1 cellular context compared by ENCODE assay signal in the genomic region with DNA sequence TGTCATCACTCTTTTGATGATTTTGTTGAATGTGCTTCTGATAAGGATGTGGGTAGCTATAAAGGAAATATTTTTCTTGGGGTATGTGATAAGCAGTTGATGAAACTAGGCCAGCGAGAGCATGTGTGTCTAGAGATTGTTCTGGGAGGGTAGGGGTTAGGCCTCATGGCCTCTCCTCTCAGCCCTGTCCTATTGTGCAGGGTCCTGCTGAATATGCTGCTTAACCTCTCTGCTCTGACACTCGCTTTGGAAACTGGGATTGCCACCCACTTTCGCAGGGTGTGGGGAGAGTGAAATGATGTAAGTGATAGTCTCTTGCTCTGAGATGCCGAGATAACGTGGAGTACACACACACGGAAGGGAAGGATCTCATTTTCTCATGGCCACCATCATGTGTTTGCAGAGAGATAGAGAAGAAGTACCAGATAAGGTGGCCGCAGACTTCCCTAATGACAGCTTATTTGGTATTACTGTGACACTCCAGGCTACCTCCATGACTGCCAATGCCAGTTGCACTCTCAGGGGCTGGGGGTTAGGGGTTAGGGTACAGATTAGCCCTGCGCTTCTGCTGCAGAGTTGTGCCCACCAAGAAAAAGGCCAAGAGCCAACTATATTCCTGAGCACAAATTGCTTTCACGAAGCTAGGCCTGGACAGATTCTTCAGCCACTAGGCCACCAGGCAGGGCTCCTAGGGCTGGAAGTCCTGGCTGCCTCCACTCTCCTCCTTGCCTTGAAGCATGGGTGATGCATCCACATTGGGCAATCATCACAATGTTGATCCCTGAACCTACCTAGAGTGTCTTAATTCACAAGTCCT.
TF ChIP-seq lines count a peak whose summit lies in the region.

No MANE protein-coding gene starts in this region.

TF ChIP-seq in K562, 482 proteins besides CTCF, POLR2A, EP300 and RAD21 (continued from another document and continues in another):
- TF ChIP-seq, protein P1, sequence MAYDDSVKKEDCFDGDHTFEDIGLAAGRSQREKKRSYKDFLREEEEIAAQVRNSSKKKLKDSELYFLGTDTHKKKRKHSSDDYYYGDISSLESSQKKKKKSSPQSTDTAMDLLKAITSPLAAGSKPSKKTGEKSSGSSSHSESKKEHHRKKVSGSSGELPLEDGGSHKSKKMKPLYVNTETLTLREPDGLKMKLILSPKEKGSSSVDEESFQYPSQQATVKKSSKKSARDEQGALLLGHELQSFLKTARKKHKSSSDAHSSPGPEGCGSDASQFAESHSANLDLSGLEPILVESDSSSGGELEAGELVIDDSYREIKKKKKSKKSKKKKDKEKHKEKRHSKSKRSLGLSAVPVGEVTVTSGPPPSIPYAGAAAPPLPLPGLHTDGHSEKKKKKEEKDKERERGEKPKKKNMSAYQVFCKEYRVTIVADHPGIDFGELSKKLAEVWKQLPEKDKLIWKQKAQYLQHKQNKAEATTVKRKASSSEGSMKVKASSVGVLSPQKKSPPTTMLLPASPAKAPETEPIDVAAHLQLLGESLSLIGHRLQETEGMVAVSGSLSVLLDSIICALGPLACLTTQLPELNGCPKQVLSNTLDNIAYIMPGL (CRISPR knock-in tag; IDR thresholded peaks at IDR 0.05), result no peak
- TF ChIP-seq POLR2H (tag; IDR thresholded peaks at IDR 0.05; ENCODE audit: low read depth), result peak; percentile 68
- TF ChIP-seq MECOM (CRISPR knock-in tag; IDR thresholded peaks at IDR 0.05), result peak; percentile 47
- no peak for TF ChIP-seq GABPB2 (CRISPR knock-in tag; conservative IDR thresholded peaks at IDR 0.05)
- TF ChIP-seq MTA3 (IDR thresholded peaks at IDR 0.05; ENCODE audit: borderline replicate concordance), result peak; percentile 96
- no peak for TF ChIP-seq ZNF408 (CRISPR knock-in tag; IDR thresholded peaks at IDR 0.05; ENCODE audit: low read depth)
- peak; percentile 87 for TF ChIP-seq KDM1A (IDR thresholded peaks at IDR 0.05)
- TF ChIP-seq TBL1XR1 (IDR thresholded peaks at IDR 0.05; ENCODE audit: low read length in 2 of 2), result peak; percentile 86 to 95
- TF ChIP-seq, protein P2, sequence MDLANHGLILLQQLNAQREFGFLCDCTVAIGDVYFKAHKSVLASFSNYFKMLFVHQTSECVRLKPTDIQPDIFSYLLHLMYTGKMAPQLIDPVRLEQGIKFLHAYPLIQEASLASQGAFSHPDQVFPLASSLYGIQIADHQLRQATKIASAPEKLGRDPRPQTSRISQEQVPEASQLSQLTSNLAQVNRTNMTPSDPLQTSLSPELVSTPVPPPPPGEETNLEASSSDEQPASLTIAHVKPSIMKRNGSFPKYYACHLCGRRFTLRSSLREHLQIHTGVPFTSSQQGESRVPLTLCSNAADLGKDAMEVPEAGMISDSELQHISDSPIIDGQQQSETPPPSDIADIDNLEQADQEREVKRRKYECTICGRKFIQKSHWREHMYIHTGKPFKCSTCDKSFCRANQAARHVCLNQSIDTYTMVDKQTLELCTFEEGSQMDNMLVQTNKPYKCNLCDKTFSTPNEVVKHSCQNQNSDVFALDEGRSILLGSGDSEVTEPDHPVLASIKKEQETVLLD (IDR thresholded peaks at IDR 0.05), result peak; percentile 91
- no peak for TF ChIP-seq SAFB (IDR thresholded peaks at IDR 0.05; ENCODE audit: borderline replicate concordance, low read depth, low read length)
- peak; percentile 100 for TF ChIP-seq GATA2 (CRISPR knock-in tag; IDR thresholded peaks at IDR 0.05)
- peak; percentile 81 to 96; a peak in 3 of 4 replicates for TF ChIP-seq HDAC1 (IDR thresholded peaks at IDR 0.05)
- TF ChIP-seq C11orf30 (IDR thresholded peaks at IDR 0.05; ENCODE audit: low read depth), result 0 out of 2 replicates have a peak, but pooled peaks have one; percentile 12
- TF ChIP-seq FOXP1 (CRISPR knock-in tag; IDR thresholded peaks at IDR 0.05), result no peak
- TF ChIP-seq, protein P3, sequence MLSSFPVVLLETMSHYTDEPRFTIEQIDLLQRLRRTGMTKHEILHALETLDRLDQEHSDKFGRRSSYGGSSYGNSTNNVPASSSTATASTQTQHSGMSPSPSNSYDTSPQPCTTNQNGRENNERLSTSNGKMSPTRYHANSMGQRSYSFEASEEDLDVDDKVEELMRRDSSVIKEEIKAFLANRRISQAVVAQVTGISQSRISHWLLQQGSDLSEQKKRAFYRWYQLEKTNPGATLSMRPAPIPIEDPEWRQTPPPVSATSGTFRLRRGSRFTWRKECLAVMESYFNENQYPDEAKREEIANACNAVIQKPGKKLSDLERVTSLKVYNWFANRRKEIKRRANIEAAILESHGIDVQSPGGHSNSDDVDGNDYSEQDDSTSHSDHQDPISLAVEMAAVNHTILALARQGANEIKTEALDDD (IDR thresholded peaks at IDR 0.05), result peak; percentile 91
- TF ChIP-seq, protein P4, sequence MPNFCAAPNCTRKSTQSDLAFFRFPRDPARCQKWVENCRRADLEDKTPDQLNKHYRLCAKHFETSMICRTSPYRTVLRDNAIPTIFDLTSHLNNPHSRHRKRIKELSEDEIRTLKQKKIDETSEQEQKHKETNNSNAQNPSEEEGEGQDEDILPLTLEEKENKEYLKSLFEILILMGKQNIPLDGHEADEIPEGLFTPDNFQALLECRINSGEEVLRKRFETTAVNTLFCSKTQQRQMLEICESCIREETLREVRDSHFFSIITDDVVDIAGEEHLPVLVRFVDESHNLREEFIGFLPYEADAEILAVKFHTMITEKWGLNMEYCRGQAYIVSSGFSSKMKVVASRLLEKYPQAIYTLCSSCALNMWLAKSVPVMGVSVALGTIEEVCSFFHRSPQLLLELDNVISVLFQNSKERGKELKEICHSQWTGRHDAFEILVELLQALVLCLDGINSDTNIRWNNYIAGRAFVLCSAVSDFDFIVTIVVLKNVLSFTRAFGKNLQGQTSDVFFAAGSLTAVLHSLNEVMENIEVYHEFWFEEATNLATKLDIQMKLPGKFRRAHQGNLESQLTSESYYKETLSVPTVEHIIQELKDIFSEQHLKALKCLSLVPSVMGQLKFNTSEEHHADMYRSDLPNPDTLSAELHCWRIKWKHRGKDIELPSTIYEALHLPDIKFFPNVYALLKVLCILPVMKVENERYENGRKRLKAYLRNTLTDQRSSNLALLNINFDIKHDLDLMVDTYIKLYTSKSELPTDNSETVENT (CRISPR knock-in tag; IDR thresholded peaks at IDR 0.05), result no peak
- TF ChIP-seq, protein P5, sequence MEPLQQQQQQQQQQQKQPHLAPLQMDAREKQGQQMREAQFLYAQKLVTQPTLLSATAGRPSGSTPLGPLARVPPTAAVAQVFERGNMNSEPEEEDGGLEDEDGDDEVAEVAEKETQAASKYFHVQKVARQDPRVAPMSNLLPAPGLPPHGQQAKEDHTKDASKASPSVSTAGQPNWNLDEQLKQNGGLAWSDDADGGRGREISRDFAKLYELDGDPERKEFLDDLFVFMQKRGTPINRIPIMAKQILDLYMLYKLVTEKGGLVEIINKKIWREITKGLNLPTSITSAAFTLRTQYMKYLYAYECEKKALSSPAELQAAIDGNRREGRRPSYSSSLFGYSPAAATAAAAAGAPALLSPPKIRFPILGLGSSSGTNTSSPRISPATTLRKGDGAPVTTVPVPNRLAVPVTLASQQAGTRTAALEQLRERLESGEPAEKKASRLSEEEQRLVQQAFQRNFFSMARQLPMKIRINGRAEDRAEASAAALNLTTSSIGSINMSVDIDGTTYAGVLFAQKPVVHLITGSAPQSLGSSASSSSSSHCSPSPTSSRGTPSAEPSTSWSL (CRISPR knock-in tag; IDR thresholded peaks at IDR 0.05; ENCODE audit: borderline replicate concordance), result no peak; the same call in 1 of the 2 replicates
- TF ChIP-seq NCOA6 (IDR thresholded peaks at IDR 0.05), result no peak
- TF ChIP-seq ZNF347 (CRISPR knock-in tag; IDR thresholded peaks at IDR 0.05; ENCODE audit: low read depth), result no peak
- TF ChIP-seq ZC3H11A (IDR thresholded peaks at IDR 0.05; ENCODE audit: low read depth, low read length), result no peak
- peak; percentile 54 for TF ChIP-seq POLR2B (IDR thresholded peaks at IDR 0.05; ENCODE audit: low read depth, partially characterized antibody)
- no peak for TF ChIP-seq MAFG (tag; conservative IDR thresholded peaks at IDR 0.05)
- TF ChIP-seq, protein P6, sequence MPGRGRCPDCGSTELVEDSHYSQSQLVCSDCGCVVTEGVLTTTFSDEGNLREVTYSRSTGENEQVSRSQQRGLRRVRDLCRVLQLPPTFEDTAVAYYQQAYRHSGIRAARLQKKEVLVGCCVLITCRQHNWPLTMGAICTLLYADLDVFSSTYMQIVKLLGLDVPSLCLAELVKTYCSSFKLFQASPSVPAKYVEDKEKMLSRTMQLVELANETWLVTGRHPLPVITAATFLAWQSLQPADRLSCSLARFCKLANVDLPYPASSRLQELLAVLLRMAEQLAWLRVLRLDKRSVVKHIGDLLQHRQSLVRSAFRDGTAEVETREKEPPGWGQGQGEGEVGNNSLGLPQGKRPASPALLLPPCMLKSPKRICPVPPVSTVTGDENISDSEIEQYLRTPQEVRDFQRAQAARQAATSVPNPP (IDR thresholded peaks at IDR 0.05; ENCODE audit: borderline replicate concordance, insufficient read depth, insufficient read length), result no peak
- no peak for TF ChIP-seq ZZZ3 (IDR thresholded peaks at IDR 0.05)
- TF ChIP-seq TRIM24 (IDR thresholded peaks at IDR 0.05), result peak; percentile 80 to 92
- peak; percentile 95 for TF ChIP-seq SOX6 (IDR thresholded peaks at IDR 0.05)
- TF ChIP-seq, protein P7, sequence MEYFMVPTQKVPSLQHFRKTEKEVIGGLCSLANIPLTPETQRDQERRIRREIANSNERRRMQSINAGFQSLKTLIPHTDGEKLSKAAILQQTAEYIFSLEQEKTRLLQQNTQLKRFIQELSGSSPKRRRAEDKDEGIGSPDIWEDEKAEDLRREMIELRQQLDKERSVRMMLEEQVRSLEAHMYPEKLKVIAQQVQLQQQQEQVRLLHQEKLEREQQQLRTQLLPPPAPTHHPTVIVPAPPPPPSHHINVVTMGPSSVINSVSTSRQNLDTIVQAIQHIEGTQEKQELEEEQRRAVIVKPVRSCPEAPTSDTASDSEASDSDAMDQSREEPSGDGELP (CRISPR knock-in tag; IDR thresholded peaks at IDR 0.05; ENCODE audit: borderline replicate concordance), result peak; percentile 83
- TF ChIP-seq U2AF1 (optimal IDR thresholded peaks at IDR 0.05; ENCODE audit: low read depth, low read length), result no peak
- peak; percentile 77 for TF ChIP-seq CREB1 (IDR thresholded peaks at IDR 0.05)
- peak; percentile 60; the same call in 1 of the 2 replicates for TF ChIP-seq CREB1 (CRISPR knock-in tag; IDR thresholded peaks at IDR 0.05)
- peak; percentile 44; the same call in 1 of the 2 replicates for TF ChIP-seq TAF7 (tag; IDR thresholded peaks at IDR 0.05)
- TF ChIP-seq MAZ (CRISPR knock-in tag; conservative IDR thresholded peaks at IDR 0.05 in 1 of 2, IDR thresholded peaks at IDR 0.05 in 1 of 2), result peak; percentile 69 to 92
- no peak for TF ChIP-seq MCM5 (IDR thresholded peaks at IDR 0.05; ENCODE audit: low read depth)
- TF ChIP-seq DMBX1 (CRISPR knock-in tag; IDR thresholded peaks at IDR 0.05; ENCODE audit: borderline replicate concordance), result peak; percentile 92
- no peak for TF ChIP-seq ZNF140 (CRISPR knock-in tag; IDR thresholded peaks at IDR 0.05)
- TF ChIP-seq PRMT5 (CRISPR knock-in tag; IDR thresholded peaks at IDR 0.05), result no peak
- TF ChIP-seq TEAD1 (CRISPR knock-in tag; IDR thresholded peaks at IDR 0.05), result peak in 1 of 2 experiments; percentile 89; a peak in 2 of 4 replicates
- no peak for TF ChIP-seq NELFE (IDR thresholded peaks at IDR 0.05; ENCODE audit: insufficient read depth, insufficient read length)
- peak; percentile 62 for TF ChIP-seq TAF9B (IDR thresholded peaks at IDR 0.05; ENCODE audit: partially characterized antibody)
- TF ChIP-seq CC2D1A (IDR thresholded peaks at IDR 0.05), result peak; percentile 93
- TF ChIP-seq ARID1B (IDR thresholded peaks at IDR 0.05), result peak; percentile 99
- TF ChIP-seq, protein P8, sequence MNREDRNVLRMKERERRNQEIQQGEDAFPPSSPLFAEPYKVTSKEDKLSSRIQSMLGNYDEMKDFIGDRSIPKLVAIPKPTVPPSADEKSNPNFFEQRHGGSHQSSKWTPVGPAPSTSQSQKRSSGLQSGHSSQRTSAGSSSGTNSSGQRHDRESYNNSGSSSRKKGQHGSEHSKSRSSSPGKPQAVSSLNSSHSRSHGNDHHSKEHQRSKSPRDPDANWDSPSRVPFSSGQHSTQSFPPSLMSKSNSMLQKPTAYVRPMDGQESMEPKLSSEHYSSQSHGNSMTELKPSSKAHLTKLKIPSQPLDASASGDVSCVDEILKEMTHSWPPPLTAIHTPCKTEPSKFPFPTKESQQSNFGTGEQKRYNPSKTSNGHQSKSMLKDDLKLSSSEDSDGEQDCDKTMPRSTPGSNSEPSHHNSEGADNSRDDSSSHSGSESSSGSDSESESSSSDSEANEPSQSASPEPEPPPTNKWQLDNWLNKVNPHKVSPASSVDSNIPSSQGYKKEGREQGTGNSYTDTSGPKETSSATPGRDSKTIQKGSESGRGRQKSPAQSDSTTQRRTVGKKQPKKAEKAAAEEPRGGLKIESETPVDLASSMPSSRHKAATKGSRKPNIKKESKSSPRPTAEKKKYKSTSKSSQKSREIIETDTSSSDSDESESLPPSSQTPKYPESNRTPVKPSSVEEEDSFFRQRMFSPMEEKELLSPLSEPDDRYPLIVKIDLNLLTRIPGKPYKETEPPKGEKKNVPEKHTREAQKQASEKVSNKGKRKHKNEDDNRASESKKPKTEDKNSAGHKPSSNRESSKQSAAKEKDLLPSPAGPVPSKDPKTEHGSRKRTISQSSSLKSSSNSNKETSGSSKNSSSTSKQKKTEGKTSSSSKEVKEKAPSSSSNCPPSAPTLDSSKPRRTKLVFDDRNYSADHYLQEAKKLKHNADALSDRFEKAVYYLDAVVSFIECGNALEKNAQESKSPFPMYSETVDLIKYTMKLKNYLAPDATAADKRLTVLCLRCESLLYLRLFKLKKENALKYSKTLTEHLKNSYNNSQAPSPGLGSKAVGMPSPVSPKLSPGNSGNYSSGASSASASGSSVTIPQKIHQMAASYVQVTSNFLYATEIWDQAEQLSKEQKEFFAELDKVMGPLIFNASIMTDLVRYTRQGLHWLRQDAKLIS (CRISPR knock-in tag; IDR thresholded peaks at IDR 0.05), result peak; percentile 96
- TF ChIP-seq, protein P9, sequence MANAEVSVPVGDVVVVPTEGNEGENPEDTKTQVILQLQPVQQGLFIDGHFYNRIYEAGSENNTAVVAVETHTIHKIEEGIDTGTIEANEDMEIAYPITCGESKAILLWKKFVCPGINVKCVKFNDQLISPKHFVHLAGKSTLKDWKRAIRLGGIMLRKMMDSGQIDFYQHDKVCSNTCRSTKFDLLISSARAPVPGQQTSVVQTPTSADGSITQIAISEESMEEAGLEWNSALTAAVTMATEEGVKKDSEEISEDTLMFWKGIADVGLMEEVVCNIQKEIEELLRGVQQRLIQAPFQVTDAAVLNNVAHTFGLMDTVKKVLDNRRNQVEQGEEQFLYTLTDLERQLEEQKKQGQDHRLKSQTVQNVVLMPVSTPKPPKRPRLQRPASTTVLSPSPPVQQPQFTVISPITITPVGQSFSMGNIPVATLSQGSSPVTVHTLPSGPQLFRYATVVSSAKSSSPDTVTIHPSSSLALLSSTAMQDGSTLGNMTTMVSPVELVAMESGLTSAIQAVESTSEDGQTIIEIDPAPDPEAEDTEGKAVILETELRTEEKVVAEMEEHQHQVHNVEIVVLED (CRISPR knock-in tag; IDR thresholded peaks at IDR 0.05), result peak; percentile 45; the same call in 1 of the 2 replicates
- TF ChIP-seq NCOR1 (IDR thresholded peaks at IDR 0.05), result peak; percentile 96
- no peak for TF ChIP-seq KDM5B (IDR thresholded peaks at IDR 0.05; ENCODE audit: insufficient replicate concordance, low read depth, low read length)
- TF ChIP-seq ZBTB7A (IDR thresholded peaks at IDR 0.05; ENCODE audit: borderline replicate concordance, control insufficient read depth, low read depth, low read length), result peak; percentile 56; the same call in 1 of the 2 replicates
- TF ChIP-seq, protein P10, sequence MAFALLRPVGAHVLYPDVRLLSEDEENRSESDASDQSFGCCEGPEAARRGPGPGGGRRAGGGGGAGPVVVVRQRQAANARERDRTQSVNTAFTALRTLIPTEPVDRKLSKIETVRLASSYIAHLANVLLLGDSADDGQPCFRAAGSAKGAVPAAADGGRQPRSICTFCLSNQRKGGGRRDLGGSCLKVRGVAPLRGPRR (CRISPR knock-in tag; IDR thresholded peaks at IDR 0.05), result no peak
- no peak for TF ChIP-seq ZNF224 (CRISPR knock-in tag; IDR thresholded peaks at IDR 0.05)
